ENCODE assay signal across 35 cellular contexts in genomic region chr1:115006191-115006590, GRCh38. TPM values are rescaled to one million over a fixed set of nuclear protein-coding genes. Genes with fewer than 3 reads are reported as not detected.
"Had no signal": no experiment of that assay in that cellular context is flagged by ENCODE, and none has a peak within 500 bp of the region (broad histone marks: within the 10 kb centered on the region; RNA-seq: fewer than 3 reads in every experiment).

No MANE protein-coding gene starts in this region.

- H3K27me3 ChIP-seq: body of pancreas had no signal

- H3K36me3 ChIP-seq: adrenal gland, esophagus squamous epithelium had no signal

- H3K27ac ChIP-seq: adrenal gland, body of pancreas, coronary artery, dorsolateral prefrontal cortex, esophagus squamous epithelium had no signal

- DNase-seq: activated CD4-positive, alpha-beta memory T cell treated with anti-CD3 and anti-CD28 coated beads for 36 hours; activated CD4-positive, alpha-beta T cell treated with anti-CD3 and anti-CD28 coated beads for 36 hours; activated CD4-positive, alpha-beta T cell treated with anti-CD3 and anti-CD28 coated beads, Interleukin-2, amount 10 ng/mL, durations not matched to agents 24 days and 14 days; activated CD4-positive, CD25-positive, alpha-beta regulatory T cell; activated CD4-positive, CD25-positive, alpha-beta regulatory T cell treated with anti-CD3 and anti-CD28 coated beads, Interleukin-2, amount 50 U/mL, for 72 hours; activated CD8-positive, alpha-beta memory T cell treated with anti-CD3 and anti-CD28 coated beads, Interleukin-2, amount 10 ng/mL, durations not matched to agents 7 days and 5 days; activated CD8-positive, alpha-beta memory T cell treated with anti-CD3 and anti-CD28 coated beads, Interleukin-2, amount 50 U/mL, for 4 hours; activated CD8-positive, alpha-beta T cell treated with anti-CD3 and anti-CD28 coated beads, Interleukin-2, amount 10 ng/mL, durations not matched to agents 7 days and 5 days; activated effector memory CD4-positive, alpha-beta T cell treated with anti-CD3 and anti-CD28 coated beads, Interleukin-2, amount 50 U/mL, for 16 hours; activated naive CD4-positive, alpha-beta T cell treated with anti-CD3 and anti-CD28 coated beads for 36 hours; activated naive CD8-positive, alpha-beta T cell treated with anti-CD3 and anti-CD28 coated beads for 36 hours; activated naive CD8-positive, alpha-beta T cell treated with anti-CD3 and anti-CD28 coated beads, Interleukin-2, amount 50 U/mL, for 24 hours; activated T-cell treated with anti-CD3 and anti-CD28 coated beads, Interleukin-2, amount 50 U/mL, for 1 hour; activated T-cell treated with anti-CD3 and anti-CD28 coated beads, Interleukin-2, amount 50 U/mL, for 48 hours; adrenal gland; amygdala; aorta; body of pancreas; dorsolateral prefrontal cortex; effector memory CD4-positive, alpha-beta T cell; endodermal cell; esophagus squamous epithelium; head of caudate nucleus; T-helper 2 cell had no signal

- ATAC-seq: activated CD4-positive, alpha-beta T cell treated with anti-CD3 and anti-CD28 coated beads for 36 hours; activated CD8-positive, alpha-beta memory T cell treated with anti-CD3 and anti-CD28 coated beads, Interleukin-2, amount 10 ng/mL, durations not matched to agents 7 days and 5 days; activated CD8-positive, alpha-beta T cell treated with anti-CD3 and anti-CD28 coated beads, Interleukin-2, amount 10 ng/mL, durations not matched to agents 7 days and 5 days; activated naive CD8-positive, alpha-beta T cell treated with anti-CD3 and anti-CD28 coated beads, Interleukin-2, amount 50 U/mL, for 24 hours; body of pancreas had no signal

- H3K4me1 ChIP-seq: adrenal gland, body of pancreas, esophagus squamous epithelium had no signal

- H3K4me3 ChIP-seq: adrenal gland, body of pancreas, coronary artery, dorsolateral prefrontal cortex, esophagus squamous epithelium had no signal

- H3K9me3 ChIP-seq: adrenal gland, body of pancreas, esophagus squamous epithelium had no signal

RNA-seq across cellular contexts. Expression of gene TSHB, which starts 23.4 kb away (rescaled TPM):
- total RNA-seq: activated CD4-positive, alpha-beta memory T cell treated with anti-CD3 and anti-CD28 coated beads for 36 hours; activated CD4-positive, alpha-beta T cell treated with anti-CD3 and anti-CD28 coated beads for 36 hours; activated CD4-positive, alpha-beta T cell treated with anti-CD3 and anti-CD28 coated beads, Interleukin-2, amount 10 ng/mL, durations not matched to agents 24 days and 14 days; activated CD8-positive, alpha-beta memory T cell treated with anti-CD3 and anti-CD28 coated beads for 36 hours; activated CD8-positive, alpha-beta memory T cell treated with anti-CD3 and anti-CD28 coated beads, Interleukin-2, amount 10 ng/mL, durations not matched to agents 7 days and 5 days; activated CD8-positive, alpha-beta T cell treated with anti-CD3 and anti-CD28 coated beads, Interleukin-2, amount 10 ng/mL, durations not matched to agents 7 days and 5 days; activated naive CD4-positive, alpha-beta T cell treated with anti-CD3 and anti-CD28 coated beads for 36 hours; activated naive CD8-positive, alpha-beta T cell treated with anti-CD3 and anti-CD28 coated beads for 36 hours; activated T-helper 1 cell treated with anti-CD3 and anti-CD28 coated beads, Interleukin-12 subunit alpha, Interleukin-12 subunit beta, Interleukin-2, Interleukin-4 antibody, amounts not matched to agents 30 ng/mL and 10 ng/mL and 1 ng/mL, durations not matched to agents 14 hours and 24 hours and 36 hours; activated T-helper 2 cell treated with anti-CD3 and anti-CD28 coated beads, Interferon-gamma antibody, Interleukin-2, Interleukin-4, amounts not matched to agents 10 μg/mL and 5 μg/mL and 100 μg/mL, durations not matched to agents 14 hours and 24 hours and 36 hours; adrenal gland; aorta; body of pancreas; cardiac septum; cerebellum; dorsolateral prefrontal cortex; endodermal cell; esophagus squamous epithelium; fibroblast of lung; fibroblast of villous mesenchyme; frontal cortex; T-helper 1 cell treated with Interleukin-12 subunit alpha and Interleukin-12 subunit beta and Interleukin-4 antibody, amounts not matched to agents 30 ng/mL and 1 ng/mL, for 36 hours had no signal
- polyA plus RNA-seq: adrenal gland, aorta, esophagus, fibroblast of lung had no signal
